Comparison of ENCODE assay signal across 20 cellular contexts in genomic region chr5:58043607-58043945, GRCh38.
DNase-seq lines count a peak whose midpoint lies in the region; ATAC-seq, FAIRE-seq and TF ChIP-seq lines count a peak whose summit lies in the region.
"Had no signal": no experiment of that assay in that cellular context is flagged by ENCODE, and none has a peak within 500 bp of the region (broad histone marks: within the 10 kb centered on the region; RNA-seq: fewer than 3 reads in every experiment).

No MANE protein-coding gene starts in this region.

- TF ChIP-seq CTCF in HEK293 (tag by site-specific recombination; IDR thresholded peaks at IDR 0.05) (no peak), PC-9 (conservative IDR thresholded peaks at IDR 0.05) (no peak), lower lobe of right lung (IDR thresholded peaks at IDR 0.05) (no peak)

- no peaks in the 10 kb centered on the region for H3K27me3 ChIP-seq in PC-9 (ENCODE audit: insufficient read depth, low read depth)
- H3K27me3 ChIP-seq in lower lobe of right lung (ENCODE audit: low read depth), result no peaks in the 10 kb centered on the region
- H3K27me3 ChIP-seq: SJCRH30 had no signal

- peak; percentile 94 for FAIRE-seq in endometrium (lab: Jason Lieb, UNC)

- H2AFZ ChIP-seq in PC-9, result 0 out of 2 replicates have a peak overlapping the region, but pooled peaks have one; percentile 59
- H2AFZ ChIP-seq: GM23248 had no signal

- no peaks in the 10 kb centered on the region for H3K4me1 ChIP-seq in HEK293 (ENCODE audit: control insufficient read depth, insufficient read depth, low read length)
- peaks cover 10% of the 10 kb centered on the region for H3K4me1 ChIP-seq in PC-9 (replicated peaks; ENCODE audit: insufficient read depth)
- H3K4me1 ChIP-seq in lower lobe of right lung, result no peaks in the 10 kb centered on the region
- H3K4me1 ChIP-seq: HAP-1, SJCRH30 had no signal

- H3K9me3 ChIP-seq in HEK293 (ENCODE audit: control insufficient read depth, insufficient read depth, low read depth, low read length), result no peaks in the 10 kb centered on the region
- peaks cover 3% of the 10 kb centered on the region; the same call in 1 of the 2 replicates for H3K9me3 ChIP-seq in PC-9 (ENCODE audit: insufficient read depth, low read depth)
- H3K9me3 ChIP-seq in lower lobe of right lung, result no peaks in the 10 kb centered on the region
- H3K9me3 ChIP-seq: HAP-1, SJCRH30 had no signal

- H3K36me3 ChIP-seq in HEK293 (ENCODE audit: control insufficient read depth in 2 of 2, insufficient read depth in 1 of 2, low read length in 2 of 2) (no peaks in the 10 kb centered on the region), PC-9 (ENCODE audit: low read depth) (peaks cover 4% of the 10 kb centered on the region; the same call in 1 of the 2 replicates), lower lobe of right lung (no peaks in the 10 kb centered on the region)
- H3K36me3 ChIP-seq: HAP-1, SJCRH30 had no signal

- H3K4me2 ChIP-seq in PC-9, result no peak overlapping the region

- no TSS peak for BruUV-seq in PC-9 (replicated peaks; lab: Mats Ljungman, UMichigan)

- intact Hi-C loops in PC-9 (cut with micrococcal nuclease; ENCODE audit: unreplicated experiment) (no loop called here), lower lobe of right lung (cut with DNase I) (no loop called here)

- CTCF ChIA-PET in HEK293 (lab: Yijun Ruan, JAX) (interaction anchor here (0.5 kb wide), 1 partner anchor 544 kb away, joined by 3 read pairs; no protein-coding TSS in a partner anchor), PC-9 (lab: Charles Lee) (no interaction called here)

- no peaks in the 10 kb centered on the region for H3K79me2 ChIP-seq in PC-9 (ENCODE audit: low read depth)

- ATAC-seq in lower lobe of right lung, result no peak
- ATAC-seq in HG03439 (IDR thresholded peaks at IDR 0.05; ENCODE audit: unreplicated experiment), result no peak

- DNase-seq in PC-9, result no peak
- DNase-seq in iPS-NIHi7 (ENCODE audit: extremely low spot score), result peak; percentile 0
- no peak for DNase-seq in NK-92 treated with Interleukin-12 subunit alpha and Interleukin-12 subunit beta, amount 100 ng/mL, for 24 hours (lab: John Stamatoyannopoulos, UW)
- no peak for DNase-seq in lower lobe of right lung
- DNase-seq in stimulated activated CD4-positive, alpha-beta T cell treated with anti-CD3 and anti-CD28 coated beads, Interleukin-1b, Interleukin-23, amount 100 ng/mL, for 48 hours, result no peak
- DNase-seq: CD4-positive, CD25-positive, alpha-beta regulatory T cell; DMS79; GM23248; Kasumi-1; MM.1S; NCI-H1048; NCI-H1417 treated with DMSO at 0.1 percent for 48 hours; NCI-H187; NCI-H446 treated with DMSO at 0.1 percent for 48 hours; NCI-H526 treated with DMSO at 0.1 percent for 48 hours; SJCRH30 had no signal

- POLR2A ChIA-PET in HEK293 (lab: Yijun Ruan, JAX) (no interaction called here), PC-9 (lab: Charles Lee; ENCODE audit: unreplicated experiment) (interaction anchor here (0.6 kb wide), 1 partner anchor 23 kb away, joined by 4 read pairs; no protein-coding TSS in a partner anchor)

- no peak overlapping the region for H3K27ac ChIP-seq in HEK293 (ENCODE audit: extremely low read depth, low read depth, low read length)
- 0 out of 2 replicates have a peak overlapping the region, but pooled peaks have one; percentile 25 for H3K27ac ChIP-seq in PC-9
- H3K27ac ChIP-seq in lower lobe of right lung, result no peak overlapping the region
- H3K27ac ChIP-seq: GM23248, SJCRH30 had no signal

- H3K9me2 ChIP-seq in PC-9 (ENCODE audit: insufficient read depth), result no peaks in the 10 kb centered on the region; the same call in 1 of the 2 replicates

- H3K4me3 ChIP-seq in HEK293 (ENCODE audit: low read depth, low read length) (no peak overlapping the region), PC-9 (no peak overlapping the region), lower lobe of right lung (no peak overlapping the region)
- H3K4me3 ChIP-seq: GM23248, HAP-1, SJCRH30 had no signal

- H3F3A ChIP-seq in PC-9 (ENCODE audit: insufficient read depth, low read depth), result no peaks in the 10 kb centered on the region

- no peaks in the 10 kb centered on the region for H4K20me1 ChIP-seq in PC-9 (ENCODE audit: insufficient read depth)

TF ChIP-seq in HEK293, 187 proteins besides CTCF, POLR2A, EP300 and RAD21:
- 0 out of 2 replicates have a peak, but pooled peaks have one; percentile 29 for TF ChIP-seq WT1 (tag by site-specific recombination; IDR thresholded peaks at IDR 0.05)
- no peak for TF ChIP-seq ZNF530 (tag by site-specific recombination; IDR thresholded peaks at IDR 0.05; ENCODE audit: low read depth)
